Comparison of ENCODE assay signal across 5 cellular contexts in genomic region chr10:129836253-129836652, GRCh38.
"Had no signal": no experiment of that assay in that cellular context is flagged by ENCODE, and none has a peak within 500 bp of the region (broad histone marks: within the 10 kb centered on the region; RNA-seq: fewer than 3 reads in every experiment).

No MANE protein-coding gene starts in this region.

- H3K27ac ChIP-seq: HL-60 had no signal

- DNase-seq: IMR-90, KBM-7, KG1 had no signal

- H3K4me3 ChIP-seq: K562 had no signal
